27 cellular contexts compared by ENCODE assay signal in the genomic region with DNA sequence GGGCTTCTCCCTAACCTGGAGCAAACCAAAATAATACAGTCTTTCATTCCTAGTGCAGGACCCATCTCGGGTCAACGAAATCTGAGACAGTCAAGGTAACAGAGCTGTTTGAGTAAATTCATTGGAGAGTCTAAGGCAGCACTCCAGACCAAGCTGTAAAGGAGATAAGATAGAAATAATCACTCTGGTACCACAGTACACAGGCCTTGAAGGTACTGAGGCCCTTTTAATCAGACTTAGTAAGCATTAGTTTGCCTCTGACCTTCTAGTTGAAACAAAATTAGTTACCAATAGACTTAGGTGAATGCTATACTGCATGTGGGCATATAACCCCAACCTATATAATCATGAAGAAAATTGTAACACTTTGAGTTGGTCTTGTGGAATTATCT. TPM values are rescaled to one million over a fixed set of nuclear protein-coding genes. Genes with fewer than 3 reads are reported as not detected.
A peak's percentile ranks its signal among the peaks of the same experiment; 100 is the strongest.
DNase-seq lines count a peak whose midpoint lies in the region; ATAC-seq and TF ChIP-seq lines count a peak whose summit lies in the region.
"Had no signal": no experiment of that assay in that cellular context is flagged by ENCODE, and none has a peak within 500 bp of the region (broad histone marks: within the 10 kb centered on the region; RNA-seq: fewer than 3 reads in every experiment).

No MANE protein-coding gene starts in this region.

- H4K20me1 ChIP-seq in GM23248 (ENCODE audit: insufficient read depth) (no peaks in the 10 kb centered on the region), PC-3 (ENCODE audit: low read length) (no peaks in the 10 kb centered on the region), hepatocyte (ENCODE audit: insufficient read depth, poor library complexity, severe bottlenecking) (no peaks in the 10 kb centered on the region)

- DNase-seq in GM23248 (no peak), PC-3 (no peak), hepatocyte (ENCODE audit: low spot score) (no peak), osteocyte (ENCODE audit: extremely low spot score, unreplicated experiment) (no peak), NCI-H82 (lab: John Stamatoyannopoulos, UW) (no peak), ACHN (no peak), foreskin fibroblast (no peak), esophagus squamous epithelium (lab: John Stamatoyannopoulos, UW) (no peak)
- DNase-seq: activated CD4-positive, alpha-beta T cell treated with anti-CD3 and anti-CD28 coated beads, Interleukin-2, amount 50 U/mL, for 48 hours; activated CD4-positive, CD25-positive, alpha-beta regulatory T cell; activated CD8-positive, alpha-beta memory T cell treated with anti-CD3 and anti-CD28 coated beads, Interleukin-2, amount 50 U/mL, for 48 hours; activated naive CD8-positive, alpha-beta T cell treated with anti-CD3 and anti-CD28 coated beads for 36 hours; BE2C; COR-L47; left cardiac atrium; midbrain; natural killer cell; NCI-H1105; NCI-H2029 treated with DMSO at 0.1 percent for 48 hours; Peyer's patch; posterior cingulate gyrus; stimulated activated CD4-positive, alpha-beta T cell treated with anti-CD3 and anti-CD28 coated beads, Interleukin-2, amount 100 ng/mL, for 24 hours; stimulated activated naive B cell treated with anti-CD40 and anti-IgM and Interleukin-4, amounts not matched to agents 10 μg/mL and 1 μg/mL and 100 μg/mL, for 72 hours; T-helper 9 cell had no signal

- peaks cover 12% of the 10 kb centered on the region for H3K4me1 ChIP-seq in GM23248 (ENCODE audit: insufficient read depth)
- peaks cover 7% of the 10 kb centered on the region for H3K4me1 ChIP-seq in PC-3 (ENCODE audit: insufficient read depth, low read length)
- H3K4me1 ChIP-seq in hepatocyte (ENCODE audit: insufficient read depth) = peaks cover 30% of the 10 kb centered on the region
- H3K4me1 ChIP-seq in esophagus squamous epithelium = peaks cover 0 to 5% (median 0%) of the 10 kb centered on the region in 3 donors
- H3K4me1 ChIP-seq: BE2C, Peyer's patch had no signal

- POLR2A ChIA-PET in PC-3 (lab: Charles Lee; ENCODE audit: unreplicated experiment) = no interaction called here

- H3K4me3 ChIP-seq in GM23248 (no peak overlapping the region), PC-3 (ENCODE audit: low read length) (no peak overlapping the region), hepatocyte (no peak overlapping the region), foreskin fibroblast (ENCODE audit: low read depth in 1 of 2, low read length in 2 of 2) (no peak overlapping the region), esophagus squamous epithelium (no peak overlapping the region)
- H3K4me3 ChIP-seq: Peyer's patch, SK-N-MC, thoracic aorta had no signal

- H3K27ac Mint-ChIP-seq in osteocyte (ENCODE audit: unreplicated experiment) = peak overlapping the region; percentile 15
- H3K27ac Mint-ChIP-seq: activated naive CD8-positive, alpha-beta T cell treated with anti-CD3 and anti-CD28 coated beads for 36 hours; activated T-helper 2 cell treated with anti-CD3 and anti-CD28 coated beads, Interferon-gamma antibody, Interleukin-2, Interleukin-4, amounts not matched to agents 10 μg/mL and 5 μg/mL and 100 μg/mL, durations not matched to agents 14 hours and 24 hours and 36 hours; natural killer cell; stimulated activated naive B cell treated with anti-CD40 and anti-IgM and Interleukin-4, amounts not matched to agents 10 μg/mL and 1 μg/mL and 100 μg/mL, for 72 hours had no signal

- intact Hi-C loops in PC-3 (cut with micrococcal nuclease) (no loop called here), esophagus squamous epithelium (cut with DNase I) (no loop called here)

- H3K9me3 Mint-ChIP-seq in osteocyte (ENCODE audit: unreplicated experiment) = peaks cover 4% of the 10 kb centered on the region

- H3K36me3 ChIP-seq in GM23248 (ENCODE audit: low read depth) (no peaks in the 10 kb centered on the region), PC-3 (ENCODE audit: low read depth, low read length) (no peaks in the 10 kb centered on the region), hepatocyte (replicated peaks; ENCODE audit: insufficient read depth, low read depth) (no peaks in the 10 kb centered on the region), esophagus squamous epithelium (no peaks in the 10 kb centered on the region)
- H3K36me3 ChIP-seq: BE2C, Peyer's patch, thoracic aorta had no signal

- H3K9ac ChIP-seq in GM23248 (no peak overlapping the region), PC-3 (ENCODE audit: low read length) (no peak overlapping the region)

- H3K27me3 ChIP-seq in GM23248 (replicated peaks; ENCODE audit: insufficient read depth) (no peaks in the 10 kb centered on the region), PC-3 (ENCODE audit: low read length) (no peaks in the 10 kb centered on the region), hepatocyte (no peaks in the 10 kb centered on the region), esophagus squamous epithelium (no peaks in the 10 kb centered on the region)
- H3K27me3 ChIP-seq: BE2C, Peyer's patch had no signal

- TF ChIP-seq CTCF in PC-3 (conservative IDR thresholded peaks at IDR 0.05; ENCODE audit: low read depth, low read length) = no peak
- TF ChIP-seq CTCF in hepatocyte (IDR thresholded peaks at IDR 0.05; ENCODE audit: poor library complexity) = no peak
- no peak for TF ChIP-seq CTCF in osteocyte (IDR thresholded peaks at IDR 0.05)
- TF ChIP-seq CTCF in foreskin fibroblast (IDR thresholded peaks at IDR 0.05; ENCODE audit: low read depth, low read length) = no peak
- TF ChIP-seq CTCF in esophagus squamous epithelium (IDR thresholded peaks at IDR 0.05) = no peak

- H3K4me2 ChIP-seq in GM23248 (ENCODE audit: unreplicated experiment) = no peak overlapping the region
- no peak overlapping the region for H3K4me2 ChIP-seq in PC-3 (ENCODE audit: low read length)
- no peak overlapping the region for H3K4me2 ChIP-seq in hepatocyte

- CTCF ChIA-PET in PC-3 (lab: Charles Lee) = no interaction called here

- no peak overlapping the region for H3K4me3 Mint-ChIP-seq in osteocyte (ENCODE audit: unreplicated experiment)
- H3K4me3 Mint-ChIP-seq: activated naive CD8-positive, alpha-beta T cell treated with anti-CD3 and anti-CD28 coated beads for 36 hours; natural killer cell; stimulated activated naive B cell treated with anti-CD40 and anti-IgM and Interleukin-4, amounts not matched to agents 10 μg/mL and 1 μg/mL and 100 μg/mL, for 72 hours had no signal

- 0 out of 2 replicates have a peak overlapping the region, but pooled peaks have one; percentile 15 for H2AFZ ChIP-seq in GM23248
- no peak overlapping the region for H2AFZ ChIP-seq in PC-3 (ENCODE audit: low read length)
- H2AFZ ChIP-seq in hepatocyte = no peak overlapping the region

- WGBS in GM23248 (ENCODE audit: low coverage in 1 of 2, low lambda C conversion rate in 2 of 2, missing lambda C conversion rate in 2 of 2), 2 experiments = 68 to 75% methylated on average over 2 of the region's 2 CpGs
- WGBS in hepatocyte (ENCODE audit: low lambda C conversion rate, missing lambda C conversion rate) = 12% methylated on average over 2 of the region's 2 CpGs
- WGBS in esophagus squamous epithelium, 2 donors = 72 to 83% methylated on average over 2 of the region's 2 CpGs

- H3K27me3 Mint-ChIP-seq in osteocyte (ENCODE audit: unreplicated experiment) = no peaks in the 10 kb centered on the region
- H3K27me3 Mint-ChIP-seq: activated naive CD8-positive, alpha-beta T cell treated with anti-CD3 and anti-CD28 coated beads for 36 hours; stimulated activated naive B cell treated with anti-CD40 and anti-IgM and Interleukin-4, amounts not matched to agents 10 μg/mL and 1 μg/mL and 100 μg/mL, for 72 hours had no signal

- no TSS peak for BruUV-seq in PC-3 (replicated peaks; lab: Mats Ljungman, UMichigan)

- no peaks in the 10 kb centered on the region for H3K9me3 ChIP-seq in GM23248 (ENCODE audit: low read depth)
- no peaks in the 10 kb centered on the region for H3K9me3 ChIP-seq in PC-3 (ENCODE audit: low read length)
- no peaks in the 10 kb centered on the region for H3K9me3 ChIP-seq in hepatocyte (ENCODE audit: low read depth)
- H3K9me3 ChIP-seq in esophagus squamous epithelium = no peaks in the 10 kb centered on the region
- H3K9me3 ChIP-seq: BE2C, Peyer's patch, thoracic aorta had no signal

- no peaks in the 10 kb centered on the region for H3K36me3 Mint-ChIP-seq in osteocyte (ENCODE audit: unreplicated experiment)

- H3F3A ChIP-seq in GM23248 (ENCODE audit: insufficient read depth) = peaks cover 19% of the 10 kb centered on the region
- H3F3A ChIP-seq in PC-3 (ENCODE audit: low read length, unreplicated experiment) = no peaks in the 10 kb centered on the region

- in situ Hi-C loops in GM23248 (cut with MboI) = loop anchor here (10.0 to 25.0 kb wide), 2 partner anchors 397 to 610 kb away; a partner anchor contains a TSS
- in situ Hi-C loops in ACHN (cut with HindIII; ENCODE audit: low pct_ligation_motif_present, low pct_unique_long_range_greater_than_20kb, low sequenced_read_pairs) = no loop called here

- peaks cover 9% of the 10 kb centered on the region for H3K4me1 Mint-ChIP-seq in osteocyte (ENCODE audit: unreplicated experiment)

- no peak for ATAC-seq in PC-3
- ATAC-seq: natural killer cell had no signal

- H3K27ac ChIP-seq in GM23248 = peak overlapping the region; percentile 66; the same call in 1 of the 2 replicates
- H3K27ac ChIP-seq in PC-3 (ENCODE audit: low read length) = peak overlapping the region; percentile 72
- peak overlapping the region; percentile 70 for H3K27ac ChIP-seq in hepatocyte
- no peak overlapping the region for H3K27ac ChIP-seq in esophagus squamous epithelium
- H3K27ac ChIP-seq: Peyer's patch, SK-N-MC, thoracic aorta had no signal

- H3K79me2 ChIP-seq in GM23248 (ENCODE audit: insufficient read depth) (no peaks in the 10 kb centered on the region), PC-3 (ENCODE audit: low read length) (no peaks in the 10 kb centered on the region), hepatocyte (no peaks in the 10 kb centered on the region)

- no peaks in the 10 kb centered on the region for H3K9me2 ChIP-seq in GM23248 (ENCODE audit: insufficient read depth)
- no peaks in the 10 kb centered on the region for H3K9me2 ChIP-seq in PC-3 (replicated peaks; ENCODE audit: low read length)
- H3K9me2 ChIP-seq in hepatocyte (replicated peaks; ENCODE audit: insufficient read depth) = no peaks in the 10 kb centered on the region

- no peak for TF ChIP-seq POLR2A in esophagus squamous epithelium (IDR thresholded peaks at IDR 0.05)

RNA-seq across cellular contexts. Expression of a gene that starts 54.4 kb away (rescaled TPM):
- 9.7 and 18.7 TPM in 2 replicates for total RNA-seq in GM23248 (2014; rRNA removed; shearing (Covaris generic))
- polyA plus RNA-seq in GM23248 (2016; fragmentation: Nextera tagmentation; extraction: Ambion mirVana) (19.9 and 20.6 TPM in 2 replicates), hepatocyte (16.1 and 19.7 TPM in 2 replicates)
- total RNA-seq in PC-3 (2014; rRNA removed) (9.2 and 15.7 TPM in 2 replicates), hepatocyte (16.7 and 23.6 TPM in 2 replicates), osteocyte (42.7 and 47.6 TPM in 2 replicates), esophagus squamous epithelium (1 to 10 TPM in 3 of 4 donors, under 1 TPM in 1; 0.70 to 7.8 (median 2.8) TPM)

Comparison
In these comparisons a context has a peak if more than half of its experiments do, and no peak if none do; other contexts are left out.
1. H3K27ac ChIP-seq: peak in GM23248 (single experiment), PC-3 (single experiment) and hepatocyte (single experiment); none in esophagus squamous epithelium (0 of 4).